ENCODE assay signal across 2 cellular contexts in the genomic region with DNA sequence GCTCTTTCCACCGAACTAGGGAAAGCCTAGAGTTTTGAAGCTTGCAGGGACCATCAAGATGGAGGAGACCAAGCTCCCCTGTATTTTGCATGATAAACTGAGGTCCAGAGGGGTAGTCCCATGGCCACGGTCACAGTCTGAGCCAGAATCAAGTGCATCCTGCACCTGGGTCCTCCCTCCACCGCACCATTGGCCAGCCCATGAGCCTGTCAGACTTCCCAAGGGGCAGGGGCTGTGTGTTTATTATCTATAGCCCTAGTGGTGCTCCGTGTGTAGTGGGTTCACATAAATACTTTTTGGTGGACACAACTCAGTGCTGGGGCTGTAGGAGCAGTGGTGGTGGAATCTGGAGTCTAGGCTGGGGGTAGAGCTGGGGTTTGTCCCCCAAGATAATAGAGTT.
TF ChIP-seq lines count a peak whose summit lies in the region.

No MANE protein-coding gene starts in this region.

TF ChIP-seq in HepG2, 621 proteins besides CTCF, POLR2A, EP300 and RAD21:
- TF ChIP-seq ZFP36L2 (CRISPR knock-in tag; IDR thresholded peaks at IDR 0.05) = no peak
- TF ChIP-seq ZNF792 (CRISPR knock-in tag; IDR thresholded peaks at IDR 0.05) = no peak
- TF ChIP-seq MTF2 (CRISPR knock-in tag; IDR thresholded peaks at IDR 0.05; ENCODE audit: borderline replicate concordance) = no peak
- no peak for TF ChIP-seq ZNF841 (CRISPR knock-in tag; IDR thresholded peaks at IDR 0.05; ENCODE audit: borderline replicate concordance)
- no peak for TF ChIP-seq ZNF207 (IDR thresholded peaks at IDR 0.05; ENCODE audit: borderline replicate concordance)
- no peak for TF ChIP-seq ZNF605 (CRISPR knock-in tag; IDR thresholded peaks at IDR 0.05)
- no peak for TF ChIP-seq MED1 (CRISPR knock-in tag; IDR thresholded peaks at IDR 0.05)
- TF ChIP-seq, protein P1, sequence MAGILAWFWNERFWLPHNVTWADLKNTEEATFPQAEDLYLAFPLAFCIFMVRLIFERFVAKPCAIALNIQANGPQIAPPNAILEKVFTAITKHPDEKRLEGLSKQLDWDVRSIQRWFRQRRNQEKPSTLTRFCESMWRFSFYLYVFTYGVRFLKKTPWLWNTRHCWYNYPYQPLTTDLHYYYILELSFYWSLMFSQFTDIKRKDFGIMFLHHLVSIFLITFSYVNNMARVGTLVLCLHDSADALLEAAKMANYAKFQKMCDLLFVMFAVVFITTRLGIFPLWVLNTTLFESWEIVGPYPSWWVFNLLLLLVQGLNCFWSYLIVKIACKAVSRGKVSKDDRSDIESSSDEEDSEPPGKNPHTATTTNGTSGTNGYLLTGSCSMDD (CRISPR knock-in tag; IDR thresholded peaks at IDR 0.05) = no peak
- TF ChIP-seq HOXD1 (CRISPR knock-in tag; IDR thresholded peaks at IDR 0.05) = no peak
- no peak for TF ChIP-seq ZNF589 (CRISPR knock-in tag; conservative IDR thresholded peaks at IDR 0.05)
- no peak for TF ChIP-seq ZC3H4 (CRISPR knock-in tag; IDR thresholded peaks at IDR 0.05; ENCODE audit: borderline replicate concordance)
- TF ChIP-seq PRPF4 (IDR thresholded peaks at IDR 0.05; ENCODE audit: low read depth, low read length, poor library complexity, severe bottlenecking) = no peak
- no peak for TF ChIP-seq PPARG (CRISPR knock-in tag; conservative IDR thresholded peaks at IDR 0.05)
- TF ChIP-seq MXD4 (CRISPR knock-in tag; IDR thresholded peaks at IDR 0.05) = no peak
- no peak for TF ChIP-seq ZNF678 (CRISPR knock-in tag; IDR thresholded peaks at IDR 0.05)
- TF ChIP-seq, protein P2, sequence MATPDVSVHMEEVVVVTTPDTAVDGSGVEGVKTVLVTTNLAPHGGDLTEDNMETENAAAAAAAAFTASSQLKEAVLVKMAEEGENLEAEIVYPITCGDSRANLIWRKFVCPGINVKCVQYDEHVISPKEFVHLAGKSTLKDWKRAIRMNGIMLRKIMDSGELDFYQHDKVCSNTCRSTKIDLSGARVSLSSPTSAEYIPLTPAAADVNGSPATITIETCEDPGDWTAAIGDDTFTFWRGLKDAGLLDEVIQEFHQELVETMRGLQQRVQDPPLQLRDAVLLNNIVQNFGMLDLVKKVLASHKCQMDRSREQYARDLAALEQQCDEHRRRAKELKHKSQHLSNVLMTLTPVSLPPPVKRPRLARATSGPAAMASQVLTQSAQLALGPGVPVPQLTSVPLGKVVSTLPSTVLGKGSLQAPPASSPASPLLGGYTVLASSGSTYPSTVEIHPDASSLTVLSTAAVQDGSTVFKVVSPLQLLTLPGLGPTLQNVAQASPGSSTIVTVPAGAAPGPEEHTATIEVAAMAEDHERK (CRISPR knock-in tag; IDR thresholded peaks at IDR 0.05; ENCODE audit: low read depth) = no peak

TF ChIP-seq in WTC11, 78 proteins besides CTCF, POLR2A, EP300 and RAD21:
- TF ChIP-seq ZNF317 (CRISPR knock-in tag; IDR thresholded peaks at IDR 0.05; ENCODE audit: borderline replicate concordance, low read depth) (no peak), NFYB (CRISPR knock-in tag; conservative IDR thresholded peaks at IDR 0.05; ENCODE audit: low read depth) (peak; percentile 42; the same call in 1 of the 2 replicates), GRHL2 (CRISPR knock-in tag; IDR thresholded peaks at IDR 0.05; ENCODE audit: insufficient replicate concordance, severe bottlenecking) (no peak)
